21 cellular contexts compared by ENCODE assay signal in the genomic region with DNA sequence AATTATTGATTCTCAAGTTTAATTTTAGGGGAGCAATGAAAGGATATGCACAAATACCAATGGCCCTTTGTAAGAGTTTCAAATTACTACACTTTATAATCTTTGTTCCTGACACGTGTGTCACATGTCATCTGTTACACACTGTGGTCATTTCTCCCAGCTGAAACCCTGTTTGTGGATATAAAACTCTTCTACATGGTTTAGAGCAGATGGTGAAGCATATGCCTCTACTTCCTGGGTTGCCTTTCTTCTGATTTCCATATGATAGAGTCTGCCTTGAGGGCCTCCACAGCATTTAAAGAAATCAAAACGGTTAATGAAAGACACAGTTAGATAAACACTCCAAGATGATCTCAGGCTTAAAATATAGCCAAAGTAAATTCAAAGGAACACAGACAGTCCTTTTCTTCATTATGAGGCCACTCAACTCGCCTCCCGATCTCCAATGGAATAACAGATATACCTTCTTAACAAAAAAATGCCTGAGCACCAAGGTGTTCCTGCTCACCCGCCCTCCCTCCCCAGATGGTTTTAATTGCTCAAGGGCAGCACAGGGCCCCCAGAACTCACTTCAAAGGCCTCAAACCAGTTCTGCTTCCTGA.
"Had no signal": no experiment of that assay in that cellular context is flagged by ENCODE, and none has a peak within 500 bp of the region (broad histone marks: within the 10 kb centered on the region; RNA-seq: fewer than 3 reads in every experiment).

No MANE protein-coding gene starts in this region.

- H2AFZ ChIP-seq: hepatocyte had no signal

- H3K4me3 Mint-ChIP-seq: activated B cell treated with CpG ODN at 0.5 μM for 24 hours; activated CD8-positive, alpha-beta T cell treated with anti-CD3 and anti-CD28 coated beads for 36 hours; activated naive CD8-positive, alpha-beta T cell; activated T-cell treated with anti-CD3 and anti-CD28 coated beads, Interleukin-2, amount 50 U/mL, for 4 hours; naive B cell had no signal

- H3K27ac ChIP-seq: body of pancreas, colonic mucosa, hepatocyte, ovary, sigmoid colon, spleen, stomach, thoracic aorta, upper lobe of right lung had no signal

- H3K4me1 Mint-ChIP-seq: activated B cell treated with CpG ODN at 0.5 μM for 24 hours, naive B cell had no signal

- H3K79me2 ChIP-seq: hepatocyte had no signal

- DNase-seq: activated B cell treated with CpG ODN at 0.5 μM for 24 hours; activated CD4-positive, alpha-beta T cell treated with anti-CD3 and anti-CD28 coated beads for 48 hours; activated CD8-positive, alpha-beta T cell treated with anti-CD3 and anti-CD28 coated beads for 36 hours; activated gamma-delta T cell; activated T-cell treated with anti-CD3 and anti-CD28 coated beads, Interleukin-2, amount 50 U/mL, for 4 hours; amygdala; body of pancreas; central memory CD4-positive, alpha-beta T cell; colonic mucosa; islet precursor cell; mammary epithelial cell; naive B cell; ovary; sigmoid colon; spleen; stomach; upper lobe of right lung had no signal

- H3K4me3 ChIP-seq: body of pancreas, colonic mucosa, hepatocyte, ovary, sigmoid colon, spleen, stomach, thoracic aorta, upper lobe of right lung had no signal

- H3K4me1 ChIP-seq: body of pancreas, colonic mucosa, sigmoid colon, spleen, stomach, upper lobe of right lung had no signal

- H3K9me3 Mint-ChIP-seq: activated B cell treated with CpG ODN at 0.5 μM for 24 hours; activated CD8-positive, alpha-beta T cell treated with anti-CD3 and anti-CD28 coated beads for 36 hours; activated T-cell treated with anti-CD3 and anti-CD28 coated beads, Interleukin-2, amount 50 U/mL, for 4 hours; naive B cell had no signal

- H3K27me3 Mint-ChIP-seq: activated CD8-positive, alpha-beta T cell treated with anti-CD3 and anti-CD28 coated beads for 36 hours; activated naive CD8-positive, alpha-beta T cell had no signal

- H3K36me3 ChIP-seq: colonic mucosa, ovary, sigmoid colon, stomach, thoracic aorta, upper lobe of right lung had no signal

- H3K9me3 ChIP-seq: body of pancreas, colonic mucosa, ovary, sigmoid colon, spleen, stomach, thoracic aorta, upper lobe of right lung had no signal

- H3K4me2 ChIP-seq: hepatocyte had no signal

- H3K27me3 ChIP-seq: body of pancreas, colonic mucosa, hepatocyte, ovary, sigmoid colon, spleen, stomach, upper lobe of right lung had no signal

- H3K27ac Mint-ChIP-seq: activated B cell treated with CpG ODN at 0.5 μM for 24 hours; activated CD8-positive, alpha-beta T cell treated with anti-CD3 and anti-CD28 coated beads for 36 hours; activated naive CD8-positive, alpha-beta T cell; naive B cell had no signal

- ATAC-seq: activated CD8-positive, alpha-beta T cell treated with anti-CD3 and anti-CD28 coated beads for 36 hours; activated T-cell treated with anti-CD3 and anti-CD28 coated beads, Interleukin-2, amount 50 U/mL, for 4 hours; body of pancreas; left lobe of liver; upper lobe of right lung had no signal

- H3K36me3 Mint-ChIP-seq: activated naive CD8-positive, alpha-beta T cell; naive B cell had no signal
